16 cellular contexts compared by ENCODE assay signal in the genomic region with DNA sequence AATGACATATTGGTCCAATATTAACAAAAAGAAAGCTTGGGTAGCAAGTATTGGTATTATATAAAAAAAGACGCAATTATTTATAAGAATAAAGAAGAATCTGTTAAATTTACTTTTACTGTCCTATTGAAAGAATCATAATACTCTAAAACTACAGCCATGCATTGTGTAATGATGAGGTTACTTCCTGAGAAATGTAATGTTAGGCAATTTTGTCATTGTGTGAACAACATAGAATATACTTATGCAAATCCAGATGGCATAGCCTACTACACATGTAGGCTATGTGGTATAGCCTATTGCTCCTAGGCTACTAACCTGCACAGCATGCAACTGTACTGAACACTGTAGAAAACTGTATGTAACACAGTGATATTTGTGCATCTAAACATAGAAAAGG.
"Had no signal": no experiment of that assay in that cellular context is flagged by ENCODE, and none has a peak within 500 bp of the region (broad histone marks: within the 10 kb centered on the region; RNA-seq: fewer than 3 reads in every experiment).

No MANE protein-coding gene starts in this region.

- H3K27ac Mint-ChIP-seq: activated CD8-positive, alpha-beta memory T cell treated with anti-CD3 and anti-CD28 coated beads, Interleukin-2, amount 10 ng/mL, durations not matched to agents 7 days and 5 days had no signal

- H3K36me3 ChIP-seq: adrenal gland, heart left ventricle, lower lobe of right lung, pancreas, sigmoid colon, thoracic aorta, upper lobe of right lung had no signal

- H3K4me1 ChIP-seq: adrenal gland, body of pancreas, heart left ventricle, lower lobe of right lung, pancreas, sigmoid colon, upper lobe of right lung had no signal

- H3K4me3 ChIP-seq: adrenal gland, body of pancreas, heart left ventricle, lower lobe of right lung, pancreas, sigmoid colon, thoracic aorta, upper lobe of right lung had no signal

- ATAC-seq: activated CD8-positive, alpha-beta memory T cell treated with anti-CD3 and anti-CD28 coated beads, Interleukin-2, amount 10 ng/mL, durations not matched to agents 7 days and 5 days; body of pancreas; heart left ventricle; left cardiac atrium; pancreas had no signal

- DNase-seq: activated CD4-positive, alpha-beta T cell treated with anti-CD3 and anti-CD28 coated beads, Interleukin-2, amount 50 U/mL, for 48 hours; activated CD8-positive, alpha-beta memory T cell treated with anti-CD3 and anti-CD28 coated beads, Interleukin-2, amount 10 ng/mL, durations not matched to agents 7 days and 5 days; activated naive CD4-positive, alpha-beta T cell treated with anti-CD3 and anti-CD28 coated beads, Interleukin-2, amount 50 U/mL, for 16 hours; activated T-cell treated with anti-CD3 and anti-CD28 coated beads, Interleukin-2, amount 50 U/mL, for 1 hour; adrenal gland; body of pancreas; heart left ventricle; left cardiac atrium; lower lobe of right lung; pancreas; sigmoid colon; stimulated activated CD4-positive, alpha-beta T cell treated with anti-CD3 and anti-CD28 coated beads, Interleukin-12 subunit alpha, Interleukin-12 subunit beta, amount 100 ng/mL, for 4 hours; stimulated activated CD4-positive, alpha-beta T cell treated with anti-CD3 and anti-CD28 coated beads, Interleukin-2, amount 100 ng/mL, for 24 hours; upper lobe of right lung had no signal

- H3K9me3 ChIP-seq: adrenal gland, body of pancreas, heart left ventricle, lower lobe of right lung, pancreas, sigmoid colon, thoracic aorta, upper lobe of right lung had no signal

- H3K4me3 Mint-ChIP-seq: activated CD8-positive, alpha-beta memory T cell treated with anti-CD3 and anti-CD28 coated beads, Interleukin-2, amount 10 ng/mL, durations not matched to agents 7 days and 5 days had no signal

- H3K27ac ChIP-seq: adrenal gland, body of pancreas, heart left ventricle, lower lobe of right lung, pancreas, sigmoid colon, thoracic aorta, upper lobe of right lung, VCaP had no signal

- H3K4me1 Mint-ChIP-seq: activated CD8-positive, alpha-beta memory T cell treated with anti-CD3 and anti-CD28 coated beads, Interleukin-2, amount 10 ng/mL, durations not matched to agents 7 days and 5 days had no signal

- H3K27me3 ChIP-seq: adrenal gland, body of pancreas, heart left ventricle, pancreas, sigmoid colon, upper lobe of right lung had no signal

- H3K36me3 Mint-ChIP-seq: activated CD8-positive, alpha-beta memory T cell treated with anti-CD3 and anti-CD28 coated beads, Interleukin-2, amount 10 ng/mL, durations not matched to agents 7 days and 5 days had no signal

- H3K27me3 Mint-ChIP-seq: activated CD8-positive, alpha-beta memory T cell treated with anti-CD3 and anti-CD28 coated beads, Interleukin-2, amount 10 ng/mL, durations not matched to agents 7 days and 5 days had no signal
